Comparison of ENCODE assay signal across 9 cellular contexts in the genomic region with DNA sequence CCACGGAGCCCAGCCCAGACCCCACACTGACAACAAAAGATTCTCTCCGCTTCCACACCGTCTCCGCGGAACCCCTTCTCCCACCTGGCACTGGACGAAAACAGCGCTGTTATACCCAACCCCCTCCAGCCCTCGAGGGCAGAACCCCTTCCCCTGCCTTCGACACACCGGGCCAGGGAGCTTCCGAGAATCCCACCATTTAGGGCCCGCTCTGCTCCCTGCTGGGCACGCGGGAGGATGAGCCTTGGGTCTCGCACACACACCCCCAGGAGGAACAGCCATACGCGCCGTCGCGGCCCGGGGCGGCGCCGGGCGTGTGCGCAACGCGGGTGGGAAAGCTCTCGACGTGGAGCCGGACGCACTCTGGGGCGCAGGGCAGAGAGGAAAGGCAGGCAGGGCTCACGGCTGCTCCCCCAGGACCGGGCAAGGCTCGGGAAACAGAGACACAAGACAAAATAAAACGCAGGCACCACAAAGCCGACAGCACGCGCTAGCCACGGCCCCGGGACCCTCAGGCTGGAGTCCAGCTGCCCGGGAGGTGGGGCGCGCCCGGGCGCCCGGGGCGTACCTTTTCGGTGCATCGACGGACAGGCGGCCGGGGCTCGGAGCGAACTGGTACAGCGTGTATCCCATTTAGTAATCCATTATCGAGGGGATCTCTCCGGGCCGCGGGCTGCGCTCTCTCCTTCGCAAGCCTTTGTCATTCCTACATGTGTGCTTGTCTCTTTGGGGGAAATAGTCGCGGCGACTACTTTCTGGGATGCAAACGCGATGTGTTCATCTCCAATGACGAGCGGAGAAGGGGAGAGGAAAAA. TPM values are rescaled to one million over a fixed set of nuclear protein-coding genes. Genes with fewer than 3 reads are reported as not detected.
DNase-seq lines count a peak whose midpoint lies in the region; ATAC-seq and TF ChIP-seq lines count a peak whose summit lies in the region.
"Had no signal": no experiment of that assay in that cellular context is flagged by ENCODE, and none has a peak within 500 bp of the region (broad histone marks: within the 10 kb centered on the region; RNA-seq: fewer than 3 reads in every experiment).

No MANE protein-coding gene starts in this region.

- CTCF ChIA-PET in PC-3 (lab: Charles Lee), result no interaction called here

- H3K27ac Mint-ChIP-seq in memory B cell, result no peak overlapping the region

- peak overlapping the region; percentile 69 for H2AFZ ChIP-seq in PC-3 (ENCODE audit: low read length)

- H3K4me1 ChIP-seq in PC-3 (ENCODE audit: insufficient read depth, low read length) (peaks cover 11% of the 10 kb centered on the region; the same call in 1 of the 2 replicates), tibial nerve (peaks cover 0 to 44% (median 5%) of the 10 kb centered on the region in 4 donors)

- intact Hi-C loops in PC-3 (cut with micrococcal nuclease), result loop anchor here (2.0 to 5.0 kb wide), 2 partner anchors 375 to 437 kb away; no protein-coding TSS in a partner anchor

- H3K36me3 Mint-ChIP-seq in memory B cell, result no peaks in the 10 kb centered on the region

- no peak for TF ChIP-seq EP300 in tibial nerve (IDR thresholded peaks at IDR 0.05)

- no peaks in the 10 kb centered on the region for H3F3A ChIP-seq in PC-3 (ENCODE audit: low read length, unreplicated experiment)

- H3K4me1 Mint-ChIP-seq in memory B cell, result peaks cover 18% of the 10 kb centered on the region

- no peaks in the 10 kb centered on the region for H3K79me2 ChIP-seq in PC-3 (ENCODE audit: low read length)

- H3K36me3 ChIP-seq in PC-3 (ENCODE audit: low read depth, low read length) (no peaks in the 10 kb centered on the region), tibial nerve (no peaks in the 10 kb centered on the region)

- no peaks in the 10 kb centered on the region for H3K9me3 ChIP-seq in PC-3 (ENCODE audit: low read length)
- H3K9me3 ChIP-seq in tibial nerve, result no peaks in the 10 kb centered on the region

- WGBS in tibial nerve, 2 donors, result 1% methylated on average over 49 to 59 of the region's 70 CpGs

- ATAC-seq in PC-3 (no peak), memory B cell (ENCODE audit: low read depth) (no peak)

- H3K9ac ChIP-seq in PC-3 (ENCODE audit: low read length), result no peak overlapping the region

- H3K9me3 Mint-ChIP-seq in memory B cell, result no peaks in the 10 kb centered on the region

- BruUV-seq in PC-3 (replicated peaks; lab: Mats Ljungman, UMichigan), result no TSS peak

- no peak overlapping the region for H3K27ac ChIP-seq in PC-3 (ENCODE audit: low read length)
- H3K27ac ChIP-seq in tibial nerve, result peak overlapping the region; percentile 65 to 84 (median 76)

- peak overlapping the region; percentile 68 for H3K4me3 ChIP-seq in PC-3 (ENCODE audit: low read length)
- H3K4me3 ChIP-seq in tibial nerve, result peak overlapping the region; percentile 62 to 79 (median 72)

- H3K4me2 ChIP-seq in PC-3 (ENCODE audit: low read length), result peak overlapping the region; percentile 92

- H3K27me3 ChIP-seq in PC-3 (ENCODE audit: low read length) (peaks cover 59% of the 10 kb centered on the region), tibial nerve (peaks cover 0 to 13% of the 10 kb centered on the region in 2 donors)

- H3K9me2 ChIP-seq in PC-3 (replicated peaks; ENCODE audit: low read length), result no peaks in the 10 kb centered on the region

- DNase-seq in DMS 273 (lab: John Stamatoyannopoulos, UW; ENCODE audit: unreplicated experiment), result peak; percentile 75
- no peak for DNase-seq in DMS 273 treated with DMSO at 0.1 percent for 48 hours (lab: John Stamatoyannopoulos, UW)
- no peak for DNase-seq in PC-3
- peak; percentile 73 for DNase-seq in ecto neural progenitor cell (ENCODE audit: low spot score)
- peak in 1 of 2 donors; percentile 21 for DNase-seq in memory B cell (ENCODE audit: low spot score in 2 of 2)
- no peak for DNase-seq in tibial nerve (ENCODE audit: low spot score in 2 of 2)
- no peak for DNase-seq in OCI-M2 (lab: John Stamatoyannopoulos, UW; ENCODE audit: unreplicated experiment)
- no peak for DNase-seq in NOMO-1 (lab: John Stamatoyannopoulos, UW; ENCODE audit: unreplicated experiment in 2 of 2)

- POLR2A ChIA-PET in PC-3 (lab: Charles Lee; ENCODE audit: unreplicated experiment), result no interaction called here

- peaks cover 24% of the 10 kb centered on the region for H3K27me3 Mint-ChIP-seq in memory B cell

- H3K4me3 Mint-ChIP-seq in memory B cell, result peak overlapping the region; percentile 92

- H4K20me1 ChIP-seq in PC-3 (ENCODE audit: low read length), result no peaks in the 10 kb centered on the region

- no peak for TF ChIP-seq POLR2A in tibial nerve (IDR thresholded peaks at IDR 0.05)

- TF ChIP-seq CTCF in PC-3 (conservative IDR thresholded peaks at IDR 0.05; ENCODE audit: low read depth, low read length), result no peak
- TF ChIP-seq CTCF in tibial nerve (IDR thresholded peaks at IDR 0.05), result no peak

RNA-seq across cellular contexts. Expression of gene SEMA6A, which starts 0.8 kb away (rescaled TPM):
- total RNA-seq in PC-3 (2014; rRNA removed) (not detected in 2 replicates), tibial nerve (10 to 100 TPM; 13.6 to 25.1 (median 21.4) TPM)
- total RNA-seq: activated CD8-positive, alpha-beta memory T cell treated with anti-CD3 and anti-CD28 coated beads for 36 hours had no signal

Comparison
In these comparisons a context has a peak if more than half of its experiments do, and no peak if none do; other contexts are left out.
1. DNase-seq: peak in DMS 273 (single experiment) and ecto neural progenitor cell (single experiment); none in DMS 273 treated with DMSO at 0.1 percent for 48 hours (single experiment), PC-3 (single experiment), tibial nerve (0 of 2), OCI-M2 (single experiment) and NOMO-1 (0 of 2).
2. RNA of gene SEMA6A, which starts 0.8 kb away (total RNA-seq): 13.6 to 25.1 TPM in tibial nerve; not detected in PC-3; every median in the first group is over 10 times any median in the second.